1 cellular context compared by ENCODE assay signal in the genomic region with DNA sequence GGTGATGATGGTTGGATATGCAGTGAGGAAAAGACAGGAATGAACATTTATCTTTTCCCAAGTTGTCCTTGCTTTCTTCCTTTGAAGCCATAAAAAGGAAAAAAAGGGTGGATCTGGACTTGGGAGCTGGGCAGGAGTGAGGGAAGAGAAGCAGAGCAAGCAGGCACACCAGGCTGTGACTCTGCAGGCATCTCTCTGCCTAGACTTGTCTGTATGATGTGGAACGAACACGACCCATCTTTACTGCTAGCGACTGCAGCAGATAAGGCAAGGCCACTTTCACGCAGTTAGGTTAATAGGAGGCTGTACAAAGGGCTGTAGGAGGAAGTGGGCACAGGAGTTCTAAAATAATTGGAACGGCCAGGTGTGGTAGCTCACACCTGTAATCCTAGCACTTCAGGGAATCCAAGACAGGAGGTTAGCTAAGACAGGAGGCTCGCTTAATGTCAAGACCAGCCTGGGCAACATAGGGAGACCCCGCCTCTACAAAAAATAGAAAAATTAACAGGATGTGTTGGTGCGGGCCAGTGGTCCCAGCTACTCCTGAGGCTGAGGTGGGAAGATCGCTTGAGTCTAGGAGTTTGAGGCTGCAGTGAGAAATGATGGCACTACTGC.
TF ChIP-seq lines count a peak whose summit lies in the region.

No MANE protein-coding gene starts in this region.

TF ChIP-seq in SK-N-SH, 30 proteins besides CTCF, POLR2A, EP300 and RAD21 (continued from another document):
- TF ChIP-seq IRF3 (IDR thresholded peaks at IDR 0.05; ENCODE audit: low read depth, low read length), result no peak
- TF ChIP-seq POLR2AphosphoS5 (IDR thresholded peaks at IDR 0.05; ENCODE audit: low read depth, low read length), result no peak
